ENCODE assay signal across 10 cellular contexts in the genomic region with DNA sequence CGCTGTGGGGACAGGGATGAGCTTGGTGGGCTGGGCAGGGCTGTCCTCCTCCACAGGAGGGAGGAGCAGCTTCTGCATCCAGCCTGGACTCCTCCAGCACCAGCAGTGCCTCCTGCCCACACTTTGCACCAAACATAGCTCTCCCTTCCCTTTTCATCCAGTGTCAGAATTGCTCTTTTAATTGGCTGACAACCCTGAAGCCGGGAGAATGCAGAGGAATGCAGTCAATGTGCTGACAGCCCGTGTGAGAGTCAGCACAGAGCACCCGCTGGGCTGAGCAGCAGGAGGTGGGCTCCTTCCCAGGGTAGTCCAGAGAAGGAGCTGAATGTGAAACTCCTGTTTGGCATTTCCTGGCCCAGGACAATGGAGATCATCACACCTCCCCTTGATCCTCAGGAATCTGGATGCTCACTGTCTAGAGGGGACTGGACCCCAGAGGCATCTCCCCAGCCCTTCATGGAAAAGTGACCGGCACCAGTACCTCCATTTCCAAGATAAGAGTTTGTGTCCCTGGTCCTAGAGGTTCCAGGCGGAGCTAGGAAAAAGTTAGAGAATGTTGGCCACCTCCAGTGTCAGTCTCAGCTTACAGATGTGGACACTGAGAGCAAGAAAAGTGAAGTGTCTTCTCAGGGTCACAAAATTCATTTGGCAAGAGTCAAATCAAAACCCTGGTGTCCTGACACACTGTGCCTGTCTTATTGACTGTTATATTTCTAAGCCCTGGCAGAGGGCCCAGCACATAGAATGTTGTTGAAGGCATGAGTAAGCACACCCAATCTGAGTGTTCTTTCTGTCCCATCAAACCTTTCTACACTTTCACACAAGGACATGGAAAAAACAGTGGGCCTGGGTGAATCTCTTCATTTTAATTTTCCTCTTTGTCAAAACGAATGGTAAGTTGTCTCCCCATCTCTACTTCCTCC.
DNase-seq lines count a peak whose midpoint lies in the region; ATAC-seq, FAIRE-seq and TF ChIP-seq lines count a peak whose summit lies in the region.
"Had no signal": no experiment of that assay in that cellular context is flagged by ENCODE, and none has a peak within 500 bp of the region (broad histone marks: within the 10 kb centered on the region; RNA-seq: fewer than 3 reads in every experiment).

No MANE protein-coding gene starts in this region.

- H3K36me3 ChIP-seq in small intestine (ENCODE audit: control insufficient read depth in 2 of 2, insufficient read depth in 2 of 2, low read length in 2 of 2), result no peaks in the 10 kb centered on the region

- 60 to 67% (median 65%) methylated on average over 7 of the region's 7 CpGs for WGBS in small intestine, 3 donors

- FAIRE-seq in small intestine (lab: Jason Lieb, UNC), result no peak

- no peaks in the 10 kb centered on the region for H3K9me3 ChIP-seq in small intestine (ENCODE audit: control insufficient read depth, low read depth)

- TF ChIP-seq CTCF in LNCaP clone FGC (IDR thresholded peaks at IDR 0.05; ENCODE audit: control insufficient read depth, extremely low read depth, insufficient read depth), result no peak
- TF ChIP-seq CTCF in coronary artery (IDR thresholded peaks at IDR 0.05), result no peak

- no peaks in the 10 kb centered on the region for H3K4me1 ChIP-seq in small intestine (ENCODE audit: control insufficient read depth in 2 of 2, insufficient read depth in 1 of 2, low read depth in 1 of 2, low read length in 1 of 2)

- H3K27ac ChIP-seq in coronary artery (peak overlapping the region; percentile 70 to 75), small intestine (ENCODE audit: low read depth in 1 of 2, low read length in 1 of 2) (no peak overlapping the region)

- ATAC-seq in HG03196 (IDR thresholded peaks at IDR 0.05; ENCODE audit: unreplicated experiment), result no peak

- DNase-seq in AG08396 (ENCODE audit: low spot score), result peak; percentile 47
- peak; percentile 56 for DNase-seq in LNCaP clone FGC (ENCODE audit: low read depth)
- DNase-seq in coronary artery (ENCODE audit: low spot score), result no peak
- DNase-seq in lung microvascular endothelial cell (ENCODE audit: low read depth in 2 of 2), result peak; percentile 48 to 51
- DNase-seq in NCI-H187 treated with DMSO at 0.1 percent for 48 hours (lab: John Stamatoyannopoulos, UW), result no peak
- no peak for DNase-seq in medulla oblongata (ENCODE audit: extremely low spot score)
- DNase-seq in small intestine, result no peak
- DNase-seq: cerebellar nuclear complex, Kasumi-1 had no signal

- H3K4me3 ChIP-seq in LNCaP clone FGC (ENCODE audit: low read depth, low read length) (no peak overlapping the region), coronary artery (peak overlapping the region; percentile 9), small intestine (ENCODE audit: low read depth in 1 of 2, low read length in 2 of 2) (no peak overlapping the region)

- no peaks in the 10 kb centered on the region for H3K27me3 ChIP-seq in small intestine (ENCODE audit: control insufficient read depth in 2 of 2, insufficient read depth in 2 of 2, low read length in 2 of 2)

Comparison
In these comparisons a context has a peak if more than half of its experiments do, and no peak if none do; other contexts are left out.
1. DNase-seq: peak in AG08396 (single experiment), LNCaP clone FGC (single experiment) and lung microvascular endothelial cell (2 of 2); none in coronary artery (single experiment), NCI-H187 treated with DMSO at 0.1 percent for 48 hours (single experiment), medulla oblongata (single experiment) and small intestine (single experiment).
2. H3K27ac ChIP-seq: peak in coronary artery (2 of 2); none in small intestine (0 of 2).